In the genomic region with DNA sequence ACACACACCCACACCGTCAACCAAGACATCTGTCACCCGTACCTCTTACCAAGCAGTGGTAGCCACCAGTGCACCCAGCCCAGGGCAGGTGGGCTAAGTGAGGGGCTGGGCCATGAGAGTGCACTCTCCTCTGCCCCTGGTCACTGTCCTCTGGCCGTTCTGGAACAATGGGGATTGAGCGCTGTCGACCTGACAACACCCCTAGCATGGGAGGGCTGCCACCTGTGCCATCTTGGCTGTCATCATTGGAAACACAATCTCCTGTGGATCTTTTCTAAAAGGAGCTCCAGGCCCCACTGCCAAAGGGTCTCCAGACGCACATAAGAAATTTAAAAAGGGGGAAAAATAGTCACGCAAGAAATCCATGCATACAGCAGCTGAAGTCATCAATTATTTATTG, we compare ENCODE assay signal across 17 cellular contexts.
DNase-seq lines count a peak whose midpoint lies in the region; ATAC-seq and TF ChIP-seq lines count a peak whose summit lies in the region.
"Had no signal": no experiment of that assay in that cellular context is flagged by ENCODE, and none has a peak within 500 bp of the region (broad histone marks: within the 10 kb centered on the region; RNA-seq: fewer than 3 reads in every experiment).

No MANE protein-coding gene starts in this region.

- no peak for ATAC-seq in GM23338
- no peak for ATAC-seq in natural killer cell treated with Interleukin-12 subunit alpha and Interleukin-12 subunit beta and Interleukin-15 and Interleukin-18, amount 100 ng/mL, for 72 hours
- ATAC-seq in HG03280 (IDR thresholded peaks at IDR 0.05; ENCODE audit: unreplicated experiment) = no peak
- ATAC-seq in PC-3 = no peak
- ATAC-seq: A549, K562 had no signal

- POLR2A ChIA-PET in PC-3 (lab: Charles Lee; ENCODE audit: unreplicated experiment) = no interaction called here

- WGBS in sigmoid colon, 2 donors = 86 to 92% methylated on average over 7 of the region's 7 CpGs

- CTCF ChIA-PET in PC-3 (lab: Charles Lee) = no interaction called here

- H3K4me1 Mint-ChIP-seq in GM23338 (peaks cover 84% of the 10 kb centered on the region), endothelial cell (ENCODE audit: unreplicated experiment) (peaks cover 30% of the 10 kb centered on the region)
- peaks cover 22 to 73% of the 10 kb centered on the region in 2 donors for H3K4me1 Mint-ChIP-seq in natural killer cell treated with Interleukin-12 subunit alpha and Interleukin-12 subunit beta and Interleukin-15 and Interleukin-18, amount 100 ng/mL, for 72 hours (ENCODE audit: low read depth in 2 of 2)

- H3K4me3 Mint-ChIP-seq in GM23338 (no peak overlapping the region), endothelial cell (ENCODE audit: unreplicated experiment) (no peak overlapping the region)
- H3K4me3 Mint-ChIP-seq in natural killer cell treated with Interleukin-12 subunit alpha and Interleukin-12 subunit beta and Interleukin-15 and Interleukin-18, amount 100 ng/mL, for 72 hours = no peak overlapping the region

- H3K4me2 ChIP-seq in GM23338 (no peak overlapping the region), PC-3 (ENCODE audit: low read length) (no peak overlapping the region)
- H3K4me2 ChIP-seq: A549, PC-9 had no signal

- BruUV-seq in PC-3 (replicated peaks; lab: Mats Ljungman, UMichigan) = no TSS peak

- H3K27ac ChIP-seq in GM23338 (ENCODE audit: low read depth) = no peak overlapping the region
- H3K27ac ChIP-seq in sigmoid colon = no peak overlapping the region
- H3K27ac ChIP-seq in PC-3 (ENCODE audit: low read length) = no peak overlapping the region
- H3K27ac ChIP-seq: A549, PC-9 had no signal

- H3K9me2 ChIP-seq in GM23338 (ENCODE audit: insufficient read depth) = no peaks in the 10 kb centered on the region
- no peaks in the 10 kb centered on the region for H3K9me2 ChIP-seq in PC-3 (replicated peaks; ENCODE audit: low read length)

- in situ Hi-C loops in G401 (cut with HindIII; ENCODE audit: low sequenced_read_pairs) = no loop called here

- H3K9me3 ChIP-seq in sigmoid colon (no peaks in the 10 kb centered on the region), PC-3 (ENCODE audit: low read length) (no peaks in the 10 kb centered on the region)
- H3K9me3 ChIP-seq: A549 had no signal

- peaks cover 12% of the 10 kb centered on the region for H3K36me3 ChIP-seq in GM23338 (ENCODE audit: insufficient read depth)
- no peaks in the 10 kb centered on the region for H3K36me3 ChIP-seq in sigmoid colon
- no peaks in the 10 kb centered on the region for H3K36me3 ChIP-seq in PC-3 (ENCODE audit: low read depth, low read length)

- peaks cover 4% of the 10 kb centered on the region; the same call in 1 of the 2 replicates for H3F3A ChIP-seq in GM23338 (replicated peaks; ENCODE audit: low read depth)
- no peaks in the 10 kb centered on the region for H3F3A ChIP-seq in PC-3 (ENCODE audit: low read length, unreplicated experiment)

- H3K79me2 ChIP-seq in GM23338 (replicated peaks; ENCODE audit: insufficient read depth) (peaks cover 100% of the 10 kb centered on the region), PC-3 (ENCODE audit: low read length) (peaks cover 84% of the 10 kb centered on the region)

- H3K9me3 Mint-ChIP-seq in GM23338 = no peaks in the 10 kb centered on the region
- H3K9me3 Mint-ChIP-seq in endothelial cell (ENCODE audit: unreplicated experiment) = no peaks in the 10 kb centered on the region
- H3K9me3 Mint-ChIP-seq in natural killer cell treated with Interleukin-12 subunit alpha and Interleukin-12 subunit beta and Interleukin-15 and Interleukin-18, amount 100 ng/mL, for 72 hours = no peaks in the 10 kb centered on the region

- peaks cover 9% of the 10 kb centered on the region; the same call in 1 of the 2 replicates for H3K4me1 ChIP-seq in GM23338 (ENCODE audit: insufficient read depth)
- peaks cover 0 to 53% (median 46%) of the 10 kb centered on the region in 4 donors for H3K4me1 ChIP-seq in sigmoid colon
- H3K4me1 ChIP-seq in PC-3 (ENCODE audit: insufficient read depth, low read length) = peaks cover 19% of the 10 kb centered on the region

- H3K27me3 ChIP-seq in GM23338 (ENCODE audit: insufficient read depth) = no peaks in the 10 kb centered on the region
- H3K27me3 ChIP-seq in sigmoid colon = no peaks in the 10 kb centered on the region
- H3K27me3 ChIP-seq in PC-3 (ENCODE audit: low read length) = no peaks in the 10 kb centered on the region

- H4K20me1 ChIP-seq in GM23338 (replicated peaks; ENCODE audit: insufficient read depth) (peaks cover 94% of the 10 kb centered on the region), PC-3 (ENCODE audit: low read length) (no peaks in the 10 kb centered on the region)

- H3K4me3 ChIP-seq in GM23338 (no peak overlapping the region), sigmoid colon (no peak overlapping the region), PC-3 (ENCODE audit: low read length) (no peak overlapping the region)
- H3K4me3 ChIP-seq: A549, K562, PC-9 had no signal

- DNase-seq in GM23338 (ENCODE audit: low spot score) (no peak), endothelial cell (ENCODE audit: low spot score) (no peak), sigmoid colon (peak; percentile 35), PC-3 (no peak), AG08396 (ENCODE audit: low spot score) (no peak), G401 (ENCODE audit: low spot score) (no peak)
- DNase-seq in natural killer cell treated with Interleukin-12 subunit alpha and Interleukin-12 subunit beta and Interleukin-15 and Interleukin-18, amount 100 ng/mL, for 72 hours (ENCODE audit: low spot score) = no peak
- DNase-seq: DMS79 treated with DMSO at 0.1 percent for 48 hours, HCEC 1CT, NCI-H1436, NCI-H2029 treated with DMSO at 0.1 percent for 48 hours, NCI-H2171 treated with DMSO at 0.1 percent for 48 hours, NCI-H748 treated with DMSO at 0.1 percent for 48 hours, PC-9 had no signal

- H3K27me3 Mint-ChIP-seq in GM23338 (ENCODE audit: insufficient read depth, low read depth, poor library complexity) = peaks cover 32% of the 10 kb centered on the region
- peaks cover 9% of the 10 kb centered on the region for H3K27me3 Mint-ChIP-seq in endothelial cell (ENCODE audit: unreplicated experiment)
- H3K27me3 Mint-ChIP-seq in natural killer cell treated with Interleukin-12 subunit alpha and Interleukin-12 subunit beta and Interleukin-15 and Interleukin-18, amount 100 ng/mL, for 72 hours = no peaks in the 10 kb centered on the region

- intact Hi-C loops in sigmoid colon (cut with DNase I) (no loop called here), PC-3 (cut with micrococcal nuclease) (no loop called here)

- H2AFZ ChIP-seq in GM23338 = no peak overlapping the region
- H2AFZ ChIP-seq in PC-3 (ENCODE audit: low read length) = no peak overlapping the region
- H2AFZ ChIP-seq: PC-9 had no signal

- TF ChIP-seq POLR2A in sigmoid colon (IDR thresholded peaks at IDR 0.05) = no peak

- 0 out of 2 replicates have a peak overlapping the region, but pooled peaks have one; percentile 10 for H3K27ac Mint-ChIP-seq in GM23338
- peak overlapping the region; percentile 46 for H3K27ac Mint-ChIP-seq in endothelial cell (ENCODE audit: unreplicated experiment)
- peak overlapping the region; percentile 3 to 84 for H3K27ac Mint-ChIP-seq in natural killer cell treated with Interleukin-12 subunit alpha and Interleukin-12 subunit beta and Interleukin-15 and Interleukin-18, amount 100 ng/mL, for 72 hours

- no peak overlapping the region for H3K9ac ChIP-seq in PC-3 (ENCODE audit: low read length)

- H3K36me3 Mint-ChIP-seq in GM23338 (ENCODE audit: low read depth) = peaks cover 86% of the 10 kb centered on the region
- peaks cover 19% of the 10 kb centered on the region for H3K36me3 Mint-ChIP-seq in endothelial cell (ENCODE audit: low read depth, unreplicated experiment)
- no peaks in the 10 kb centered on the region for H3K36me3 Mint-ChIP-seq in natural killer cell treated with Interleukin-12 subunit alpha and Interleukin-12 subunit beta and Interleukin-15 and Interleukin-18, amount 100 ng/mL, for 72 hours

- TF ChIP-seq CTCF in GM23338 (conservative IDR thresholded peaks at IDR 0.05; ENCODE audit: low read depth in 2 of 2) (no peak), endothelial cell (IDR thresholded peaks at IDR 0.05; ENCODE audit: unreplicated experiment) (no peak), sigmoid colon (IDR thresholded peaks at IDR 0.05) (no peak), PC-3 (conservative IDR thresholded peaks at IDR 0.05; ENCODE audit: low read depth, low read length) (no peak)

- no peak for TF ChIP-seq EP300 in sigmoid colon (IDR thresholded peaks at IDR 0.05)

TF ChIP-seq in GM23338, 12 proteins besides CTCF, POLR2A, EP300 and RAD21 (continues in another document):
- TF ChIP-seq EZH2 (IDR thresholded peaks at IDR 0.05; ENCODE audit: low read depth, unreplicated experiment) (no peak), POLR2AphosphoS5 (IDR thresholded peaks at IDR 0.05; ENCODE audit: low read depth) (no peak), ZNF114 (CRISPR knock-in tag; IDR thresholded peaks at IDR 0.05) (no peak), STAT1 (IDR thresholded peaks at IDR 0.05; ENCODE audit: unreplicated experiment) (no peak), CREB1 (CRISPR knock-in tag; IDR thresholded peaks at IDR 0.05; ENCODE audit: low read depth) (no peak), ZNF331 (CRISPR knock-in tag; IDR thresholded peaks at IDR 0.05; ENCODE audit: low read depth) (no peak), JUNB (IDR thresholded peaks at IDR 0.05; ENCODE audit: unreplicated experiment) (no peak), ETS1 (IDR thresholded peaks at IDR 0.05) (no peak)
